Comparison of ENCODE assay signal across 16 cellular contexts in the genomic region with DNA sequence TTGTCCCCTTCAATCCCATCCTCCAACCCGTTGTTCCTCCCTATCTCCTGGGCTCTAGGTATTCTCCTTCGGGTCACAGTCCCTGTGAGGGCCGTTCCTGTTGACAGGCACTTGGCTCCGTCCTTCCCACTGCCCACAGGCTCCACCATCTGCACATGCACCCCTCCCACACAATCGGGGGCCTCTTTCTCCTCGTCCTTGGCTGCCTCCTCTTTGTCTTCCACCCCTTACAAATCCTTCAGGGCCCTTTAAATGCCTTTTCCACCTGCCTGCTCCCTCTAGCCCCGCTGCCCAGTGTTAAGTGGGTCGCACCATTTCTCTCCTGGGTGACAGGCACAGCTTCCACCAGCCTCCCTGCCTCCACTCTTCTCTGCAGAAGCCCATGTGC. TPM values are rescaled to one million over a fixed set of nuclear protein-coding genes. Genes with fewer than 3 reads are reported as not detected.
DNase-seq lines count a peak whose midpoint lies in the region; ATAC-seq and TF ChIP-seq lines count a peak whose summit lies in the region.
"Had no signal": no experiment of that assay in that cellular context is flagged by ENCODE, and none has a peak within 500 bp of the region (broad histone marks: within the 10 kb centered on the region; RNA-seq: fewer than 3 reads in every experiment).

No MANE protein-coding gene starts in this region.

- TF ChIP-seq CTCF in activated CD8-positive, alpha-beta T cell treated with anti-CD3 and anti-CD28 coated beads for 36 hours (IDR thresholded peaks at IDR 0.05) = no peak
- no peak for TF ChIP-seq CTCF in IMR-90 (conservative IDR thresholded peaks at IDR 0.05; ENCODE audit: low read depth, low read length)
- no peak for TF ChIP-seq CTCF in neural crest cell (conservative IDR thresholded peaks at IDR 0.05)
- no peak for TF ChIP-seq CTCF in Peyer's patch (IDR thresholded peaks at IDR 0.05)
- TF ChIP-seq CTCF in GM10248 (IDR thresholded peaks at IDR 0.05; ENCODE audit: control extremely low read depth, extremely low read depth, low read depth, missing control alignments) = no peak

- H3K4me3 Mint-ChIP-seq in activated CD8-positive, alpha-beta T cell treated with anti-CD3 and anti-CD28 coated beads, Interleukin-2, amount 10 ng/mL, durations not matched to agents 7 days and 5 days = no peak overlapping the region
- H3K4me3 Mint-ChIP-seq in activated CD8-positive, alpha-beta T cell treated with anti-CD3 and anti-CD28 coated beads for 36 hours = no peak overlapping the region
- no peak overlapping the region for H3K4me3 Mint-ChIP-seq in activated T-helper 2 cell treated with anti-CD3 and anti-CD28 coated beads, Interferon-gamma antibody, Interleukin-2, Interleukin-4, amounts not matched to agents 10 μg/mL and 5 μg/mL and 100 μg/mL, durations not matched to agents 14 hours and 24 hours and 36 hours (ENCODE audit: low read depth)
- no peak overlapping the region for H3K4me3 Mint-ChIP-seq in neural crest cell

- in situ Hi-C loops in IMR-90 (cut with MboI; ENCODE audit: low sequenced_read_pairs) = loop anchor here (25.0 kb wide), 1 partner anchor 939 kb away; no protein-coding TSS in a partner anchor

- dilution Hi-C loops in IMR-90 (cut with HindIII; ENCODE audit: low sequenced_read_pairs, unreplicated experiment) = no loop called here

- H3K23ac ChIP-seq in IMR-90 (ENCODE audit: low read depth, low read length) = no peak overlapping the region

- H2AFZ ChIP-seq in IMR-90 (replicated peaks; ENCODE audit: low read length, poor library complexity) = no peak overlapping the region

- no peak for ATAC-seq in activated CD8-positive, alpha-beta T cell treated with anti-CD3 and anti-CD28 coated beads, Interleukin-2, amount 10 ng/mL, durations not matched to agents 7 days and 5 days
- ATAC-seq in activated CD8-positive, alpha-beta T cell treated with anti-CD3 and anti-CD28 coated beads for 36 hours = no peak
- ATAC-seq in IMR-90 (ENCODE audit: low read depth) = no peak
- ATAC-seq: HepG2 had no signal

- H3K27ac ChIP-seq in IMR-90 (ENCODE audit: insufficient read depth, low read length) (no peak overlapping the region), Peyer's patch (peak overlapping the region in 1 of 4 donors; percentile 10)
- H3K27ac ChIP-seq: right atrium auricular region had no signal

- BruUV-seq in IMR-90 (replicated peaks; lab: Mats Ljungman, UMichigan) = no TSS peak

- no peak overlapping the region for H4K5ac ChIP-seq in IMR-90 (ENCODE audit: low read depth, low read length)

- H3K9me3 ChIP-seq in IMR-90 (ENCODE audit: control insufficient read depth, insufficient read depth, low read length) = no peaks in the 10 kb centered on the region; the same call in 1 of the 2 replicates
- no peaks in the 10 kb centered on the region for H3K9me3 ChIP-seq in Peyer's patch

- DNase-seq in activated CD8-positive, alpha-beta T cell treated with anti-CD3 and anti-CD28 coated beads, Interleukin-2, amount 10 ng/mL, durations not matched to agents 7 days and 5 days = no peak
- DNase-seq in activated CD8-positive, alpha-beta T cell treated with anti-CD3 and anti-CD28 coated beads for 36 hours = no peak
- no peak for DNase-seq in IMR-90
- no peak for DNase-seq in activated T-helper 2 cell treated with anti-CD3 and anti-CD28 coated beads, Interferon-gamma antibody, Interleukin-2, Interleukin-4, amounts not matched to agents 10 μg/mL and 5 μg/mL and 100 μg/mL, durations not matched to agents 14 hours and 24 hours and 36 hours (ENCODE audit: low spot score)
- DNase-seq in neural crest cell (ENCODE audit: low read depth, low spot score) = no peak
- DNase-seq in NCI-H774 (lab: John Stamatoyannopoulos, UW) = no peak
- no peak for DNase-seq in Peyer's patch
- DNase-seq in GM10248 (ENCODE audit: extremely low spot score) = no peak
- DNase-seq: dorsolateral prefrontal cortex; NCI-H2081; NK-92 treated with Interleukin-12 subunit alpha and Interleukin-12 subunit beta, amount 100 ng/mL, for 24 hours; stimulated activated CD4-positive, alpha-beta T cell treated with anti-CD3 and anti-CD28 coated beads, Interleukin-4, amount 100 ng/mL, for 24 hours had no signal

- no peak overlapping the region; a peak in 2 of 4 replicates for H4K8ac ChIP-seq in IMR-90 (ENCODE audit: low read depth in 2 of 2, low read length in 2 of 2)

- H3K4me1 Mint-ChIP-seq in activated CD8-positive, alpha-beta T cell treated with anti-CD3 and anti-CD28 coated beads, Interleukin-2, amount 10 ng/mL, durations not matched to agents 7 days and 5 days (ENCODE audit: low read depth) = peaks cover 44% of the 10 kb centered on the region
- H3K4me1 Mint-ChIP-seq in activated CD8-positive, alpha-beta T cell treated with anti-CD3 and anti-CD28 coated beads for 36 hours (ENCODE audit: low read depth) = peaks cover 42% of the 10 kb centered on the region
- peaks cover 23% of the 10 kb centered on the region for H3K4me1 Mint-ChIP-seq in activated T-helper 2 cell treated with anti-CD3 and anti-CD28 coated beads, Interferon-gamma antibody, Interleukin-2, Interleukin-4, amounts not matched to agents 10 μg/mL and 5 μg/mL and 100 μg/mL, durations not matched to agents 14 hours and 24 hours and 36 hours (ENCODE audit: low read depth)
- H3K4me1 Mint-ChIP-seq in neural crest cell = peaks cover 22% of the 10 kb centered on the region

- H3K9me3 Mint-ChIP-seq in activated CD8-positive, alpha-beta T cell treated with anti-CD3 and anti-CD28 coated beads, Interleukin-2, amount 10 ng/mL, durations not matched to agents 7 days and 5 days (ENCODE audit: insufficient read depth) = peaks cover 5% of the 10 kb centered on the region
- no peaks in the 10 kb centered on the region for H3K9me3 Mint-ChIP-seq in activated CD8-positive, alpha-beta T cell treated with anti-CD3 and anti-CD28 coated beads for 36 hours
- H3K9me3 Mint-ChIP-seq in activated T-helper 2 cell treated with anti-CD3 and anti-CD28 coated beads, Interferon-gamma antibody, Interleukin-2, Interleukin-4, amounts not matched to agents 10 μg/mL and 5 μg/mL and 100 μg/mL, durations not matched to agents 14 hours and 24 hours and 36 hours = no peaks in the 10 kb centered on the region
- peaks cover 5% of the 10 kb centered on the region for H3K9me3 Mint-ChIP-seq in neural crest cell
- H3K9me3 Mint-ChIP-seq: stimulated activated naive CD8-positive, alpha-beta T cell treated with anti-CD3 and anti-CD28 coated beads, Interleukin-15, Interleukin-2, amounts not matched to agents 100 ng/mL and 50 ng/mL, for 24 hours had no signal

- peak overlapping the region; percentile 81 for H3K4ac ChIP-seq in IMR-90 (ENCODE audit: low read depth, low read length)

- H2AK5ac ChIP-seq in IMR-90 (ENCODE audit: low read depth, low read length) = peak overlapping the region; percentile 97; the same call in 1 of the 2 replicates

- H3K36me3 Mint-ChIP-seq in activated CD8-positive, alpha-beta T cell treated with anti-CD3 and anti-CD28 coated beads, Interleukin-2, amount 10 ng/mL, durations not matched to agents 7 days and 5 days (ENCODE audit: low read depth) = peaks cover 4% of the 10 kb centered on the region
- H3K36me3 Mint-ChIP-seq in activated CD8-positive, alpha-beta T cell treated with anti-CD3 and anti-CD28 coated beads for 36 hours (ENCODE audit: low read depth) = no peaks in the 10 kb centered on the region
- no peaks in the 10 kb centered on the region for H3K36me3 Mint-ChIP-seq in activated T-helper 2 cell treated with anti-CD3 and anti-CD28 coated beads, Interferon-gamma antibody, Interleukin-2, Interleukin-4, amounts not matched to agents 10 μg/mL and 5 μg/mL and 100 μg/mL, durations not matched to agents 14 hours and 24 hours and 36 hours (ENCODE audit: low read depth)
- H3K36me3 Mint-ChIP-seq in neural crest cell (ENCODE audit: low read depth) = peaks cover 4% of the 10 kb centered on the region

- peak overlapping the region; percentile 65 for H2AK9ac ChIP-seq in IMR-90 (replicated peaks; ENCODE audit: low read depth, low read length, poor library complexity)

- no peaks in the 10 kb centered on the region; the same call in 1 of the 2 replicates for H4K20me1 ChIP-seq in IMR-90 (ENCODE audit: insufficient read depth, low read length)

- no peak for TF ChIP-seq RAD21 in IMR-90 (IDR thresholded peaks at IDR 0.05; ENCODE audit: low read length)

- no peak for TF ChIP-seq POLR2A in IMR-90 (IDR thresholded peaks at IDR 0.05; ENCODE audit: low read depth, low read length)
- no peak for TF ChIP-seq POLR2A in Peyer's patch (IDR thresholded peaks at IDR 0.05)

- H3K4me2 ChIP-seq in IMR-90 (ENCODE audit: low read depth, low read length) = no peak overlapping the region

- POLR2A ChIA-PET in activated CD8-positive, alpha-beta T cell treated with anti-CD3 and anti-CD28 coated beads, Interleukin-2, amount 10 ng/mL, durations not matched to agents 7 days and 5 days (lab: Charles Lee) = no interaction called here
- POLR2A ChIA-PET in activated CD8-positive, alpha-beta T cell treated with anti-CD3 and anti-CD28 coated beads for 36 hours (lab: Charles Lee) = interaction anchor here (1.1 to 1.5 kb wide), 3 partner anchors 21 to 47 kb away, joined by 3 to 5 read pairs (median 4); a partner anchor contains a TSS
- POLR2A ChIA-PET in IMR-90 (lab: Charles Lee; ENCODE audit: unreplicated experiment) (no interaction called here), GM10248 (lab: Yijun Ruan, JAX) (no interaction called here)

- H2BK120ac ChIP-seq in IMR-90 (ENCODE audit: low read depth, low read length) = peak overlapping the region; percentile 74; the same call in 1 of the 2 replicates

- CTCF ChIA-PET in activated CD8-positive, alpha-beta T cell treated with anti-CD3 and anti-CD28 coated beads, Interleukin-2, amount 10 ng/mL, durations not matched to agents 7 days and 5 days (lab: Charles Lee) = no interaction called here
- CTCF ChIA-PET in activated CD8-positive, alpha-beta T cell treated with anti-CD3 and anti-CD28 coated beads for 36 hours (lab: Charles Lee) = no interaction called here
- CTCF ChIA-PET in IMR-90 (lab: Yijun Ruan, JAX) = no interaction called here
- CTCF ChIA-PET in GM10248 (lab: Yijun Ruan, JAX) = no interaction called here

- intact Hi-C loops in activated CD8-positive, alpha-beta T cell treated with anti-CD3 and anti-CD28 coated beads for 36 hours (cut with micrococcal nuclease) = no loop called here
- intact Hi-C loops in IMR-90 (cut with micrococcal nuclease) = loop anchor here (2.0 kb wide), 1 partner anchor 73 kb away; no protein-coding TSS in a partner anchor
- intact Hi-C loops in activated T-helper 2 cell treated with anti-CD3 and anti-CD28 coated beads, Interferon-gamma antibody, Interleukin-2, Interleukin-4, amounts not matched to agents 10 μg/mL and 5 μg/mL and 100 μg/mL, durations not matched to agents 14 hours and 24 hours and 36 hours (cut with micrococcal nuclease) = no loop called here

- H3K4me1 ChIP-seq in IMR-90 (ENCODE audit: control insufficient read depth, insufficient read depth, low read length) (peaks cover 9% of the 10 kb centered on the region; the same call in 1 of the 2 replicates), Peyer's patch (peaks cover 0 to 8% (median 0%) of the 10 kb centered on the region in 4 donors)

- peak overlapping the region; percentile 80; the same call in 2 of the 3 replicates for H2BK15ac ChIP-seq in IMR-90 (ENCODE audit: low read depth, low read length)

- peaks cover 4% of the 10 kb centered on the region for H3K9me1 ChIP-seq in IMR-90 (ENCODE audit: insufficient read depth, low read length)

- H3K79me1 ChIP-seq in IMR-90 (ENCODE audit: low read depth in 1 of 2, low read length in 2 of 2) = no peaks in the 10 kb centered on the region

- H2BK20ac ChIP-seq in IMR-90 (ENCODE audit: low read depth, low read length) = peak overlapping the region; percentile 43; the same call in 1 of the 2 replicates

- H2BK5ac ChIP-seq in IMR-90 (ENCODE audit: low read depth, low read length, poor library complexity, severe bottlenecking) = no peak overlapping the region

- H3K4me3 ChIP-seq in IMR-90 (ENCODE audit: insufficient read depth, low read depth, low read length) (no peak overlapping the region), Peyer's patch (no peak overlapping the region)
- H3K4me3 ChIP-seq: dorsolateral prefrontal cortex, right atrium auricular region had no signal

- H3K18ac ChIP-seq in IMR-90 (ENCODE audit: low read depth, low read length) = no peak overlapping the region

- H3K9ac ChIP-seq in IMR-90 (ENCODE audit: low read depth, low read length) = no peak overlapping the region

- H3K36me3 ChIP-seq in IMR-90 (ENCODE audit: control insufficient read depth, insufficient read depth, low read length) (no peaks in the 10 kb centered on the region), Peyer's patch (no peaks in the 10 kb centered on the region)
- H3K36me3 ChIP-seq: right atrium auricular region had no signal

- WGBS in IMR-90 (ENCODE audit: extremely low coverage in 2 of 2, insufficient read length in 1 of 2), 2 experiments = 50% methylated on average over 5 of the region's 8 CpGs; no CpG with 5 or more reads in 1 of the 2 experiments

- peaks cover 6% of the 10 kb centered on the region for H3K27me3 Mint-ChIP-seq in activated CD8-positive, alpha-beta T cell treated with anti-CD3 and anti-CD28 coated beads, Interleukin-2, amount 10 ng/mL, durations not matched to agents 7 days and 5 days (ENCODE audit: low read depth)
- H3K27me3 Mint-ChIP-seq in activated CD8-positive, alpha-beta T cell treated with anti-CD3 and anti-CD28 coated beads for 36 hours = no peaks in the 10 kb centered on the region
- H3K27me3 Mint-ChIP-seq in activated T-helper 2 cell treated with anti-CD3 and anti-CD28 coated beads, Interferon-gamma antibody, Interleukin-2, Interleukin-4, amounts not matched to agents 10 μg/mL and 5 μg/mL and 100 μg/mL, durations not matched to agents 14 hours and 24 hours and 36 hours (ENCODE audit: low read depth) = peaks cover 1% of the 10 kb centered on the region
- no peaks in the 10 kb centered on the region for H3K27me3 Mint-ChIP-seq in neural crest cell (ENCODE audit: low read depth)
- H3K27me3 Mint-ChIP-seq: stimulated activated naive CD8-positive, alpha-beta T cell treated with anti-CD3 and anti-CD28 coated beads, Interleukin-15, Interleukin-2, amounts not matched to agents 100 ng/mL and 50 ng/mL, for 24 hours had no signal

- no peak overlapping the region for H3K56ac ChIP-seq in IMR-90 (ENCODE audit: extremely low read depth, insufficient read depth, low read length)

- no peak overlapping the region for H4K91ac ChIP-seq in IMR-90 (ENCODE audit: insufficient read depth, low read depth, low read length)

- H3K27ac Mint-ChIP-seq in activated CD8-positive, alpha-beta T cell treated with anti-CD3 and anti-CD28 coated beads, Interleukin-2, amount 10 ng/mL, durations not matched to agents 7 days and 5 days = peak overlapping the region; percentile 66
- no peak overlapping the region for H3K27ac Mint-ChIP-seq in activated CD8-positive, alpha-beta T cell treated with anti-CD3 and anti-CD28 coated beads for 36 hours
- H3K27ac Mint-ChIP-seq in activated T-helper 2 cell treated with anti-CD3 and anti-CD28 coated beads, Interferon-gamma antibody, Interleukin-2, Interleukin-4, amounts not matched to agents 10 μg/mL and 5 μg/mL and 100 μg/mL, durations not matched to agents 14 hours and 24 hours and 36 hours = peak overlapping the region; percentile 55
- H3K27ac Mint-ChIP-seq in neural crest cell (ENCODE audit: unreplicated experiment) = peak overlapping the region; percentile 87
- H3K27ac Mint-ChIP-seq: stimulated activated naive CD8-positive, alpha-beta T cell treated with anti-CD3 and anti-CD28 coated beads, Interleukin-15, Interleukin-2, amounts not matched to agents 100 ng/mL and 50 ng/mL, for 24 hours had no signal

- H3K27me3 ChIP-seq in IMR-90 (ENCODE audit: control insufficient read depth, insufficient read depth, low read length) (peaks cover 3% of the 10 kb centered on the region), Peyer's patch (no peaks in the 10 kb centered on the region)
- H3K27me3 ChIP-seq: right atrium auricular region had no signal

- H3K14ac ChIP-seq in IMR-90 (replicated peaks; ENCODE audit: low read depth, low read length) = peak overlapping the region; percentile 63; the same call in 1 of the 2 replicates

RNA-seq across cellular contexts. Expression of a gene that starts 2.7 kb away (rescaled TPM):
- not detected for total RNA-seq in activated CD8-positive, alpha-beta T cell treated with anti-CD3 and anti-CD28 coated beads, Interleukin-2, amount 10 ng/mL, durations not matched to agents 7 days and 5 days
- total RNA-seq in activated CD8-positive, alpha-beta T cell treated with anti-CD3 and anti-CD28 coated beads for 36 hours = not detected
- total RNA-seq in IMR-90 (2012; rRNA removed) = not detected in 2 replicates
- not detected in 2 replicates for polyA plus RNA-seq in IMR-90 (2012; rRNA removed)
- polyA plus RNA-seq in IMR-90 (2012; cell fraction: cytosol; rRNA removed) = not detected in 2 replicates
- not detected in 2 replicates for polyA plus RNA-seq in IMR-90 (2012; cell fraction: nucleus; rRNA removed; ENCODE audit: low replicate concordance)
- total RNA-seq in activated T-helper 2 cell treated with anti-CD3 and anti-CD28 coated beads, Interferon-gamma antibody, Interleukin-2, Interleukin-4, amounts not matched to agents 10 μg/mL and 5 μg/mL and 100 μg/mL, durations not matched to agents 14 hours and 24 hours and 36 hours = not detected in 2 replicates
- not detected in 2 replicates for total RNA-seq in neural crest cell
- 1 to 10 TPM in 2 of 4 donors, under 1 TPM in 2; 0.53 to 5.0 (median 1.1) TPM for total RNA-seq in Peyer's patch
- total RNA-seq: activated CD8-positive, alpha-beta memory T cell treated with anti-CD3 and anti-CD28 coated beads for 36 hours; HepG2 had no signal
- polyA plus RNA-seq: HepG2 had no signal

RNA-seq across cellular contexts. Expression of a gene that starts 15.8 kb away (rescaled TPM):
- 1 to 10 TPM; 7.1 to 7.5 TPM for total RNA-seq in activated CD8-positive, alpha-beta T cell treated with anti-CD3 and anti-CD28 coated beads, Interleukin-2, amount 10 ng/mL, durations not matched to agents 7 days and 5 days
- 1 to 10 TPM; 2.1 to 2.2 TPM for total RNA-seq in activated CD8-positive, alpha-beta T cell treated with anti-CD3 and anti-CD28 coated beads for 36 hours
- 0.36 and 0.56 TPM in 2 replicates for total RNA-seq in IMR-90 (2012; rRNA removed)
- 1.9 and 2.2 TPM in 2 replicates for polyA plus RNA-seq in IMR-90 (2012; rRNA removed)
- 0.80 and 1.8 TPM in 2 replicates for polyA plus RNA-seq in IMR-90 (2012; cell fraction: cytosol; rRNA removed)
- polyA plus RNA-seq in IMR-90 (2012; cell fraction: nucleus; rRNA removed; ENCODE audit: low replicate concordance) = 1.3 and 2.2 TPM in 2 replicates
- total RNA-seq in activated T-helper 2 cell treated with anti-CD3 and anti-CD28 coated beads, Interferon-gamma antibody, Interleukin-2, Interleukin-4, amounts not matched to agents 10 μg/mL and 5 μg/mL and 100 μg/mL, durations not matched to agents 14 hours and 24 hours and 36 hours = 0.83 and 0.98 TPM in 2 replicates
- total RNA-seq in neural crest cell = 133 and 137 TPM in 2 replicates
- total RNA-seq in Peyer's patch = 1 to 10 TPM; 1.8 to 7.4 (median 4.6) TPM

RNA-seq across cellular contexts. Expression of a gene that starts 24.3 kb away (rescaled TPM):
- 100 to 1,000 TPM; 317 to 324 TPM for total RNA-seq in activated CD8-positive, alpha-beta T cell treated with anti-CD3 and anti-CD28 coated beads, Interleukin-2, amount 10 ng/mL, durations not matched to agents 7 days and 5 days
- 100 to 1,000 TPM; 128 to 130 TPM for total RNA-seq in activated CD8-positive, alpha-beta T cell treated with anti-CD3 and anti-CD28 coated beads for 36 hours
- total RNA-seq in IMR-90 (2012; rRNA removed) = 0.18 and 0.28 TPM in 2 replicates
- 0.72 and 0.79 TPM in 2 replicates for polyA plus RNA-seq in IMR-90 (2012; rRNA removed)
- 0.11 and 0.22 TPM in 2 replicates for polyA plus RNA-seq in IMR-90 (2012; cell fraction: cytosol; rRNA removed)
- 3.0 and 7.9 TPM in 2 replicates for polyA plus RNA-seq in IMR-90 (2012; cell fraction: nucleus; rRNA removed; ENCODE audit: low replicate concordance)
- total RNA-seq in activated T-helper 2 cell treated with anti-CD3 and anti-CD28 coated beads, Interferon-gamma antibody, Interleukin-2, Interleukin-4, amounts not matched to agents 10 μg/mL and 5 μg/mL and 100 μg/mL, durations not matched to agents 14 hours and 24 hours and 36 hours = 128 and 135 TPM in 2 replicates
- total RNA-seq in neural crest cell = 10.2 and 10.7 TPM in 2 replicates
- 100 to 1,000 TPM in 1 of 4 donors, 10 to 100 TPM in 3; 23.6 to 211 (median 57.6) TPM for total RNA-seq in Peyer's patch

RNA-seq across cellular contexts. Expression of a gene that starts 33.1 kb away (rescaled TPM):
- total RNA-seq in activated CD8-positive, alpha-beta T cell treated with anti-CD3 and anti-CD28 coated beads, Interleukin-2, amount 10 ng/mL, durations not matched to agents 7 days and 5 days = 100 to 1,000 TPM in 1 of 2 experiments, 10 to 100 TPM in 1; 98.9 to 106 TPM
- total RNA-seq in activated CD8-positive, alpha-beta T cell treated with anti-CD3 and anti-CD28 coated beads for 36 hours = 100 to 1,000 TPM; 123 to 136 TPM
- total RNA-seq in IMR-90 (2012; rRNA removed) = 98.6 and 118 TPM in 2 replicates
- 150 and 172 TPM in 2 replicates for polyA plus RNA-seq in IMR-90 (2012; rRNA removed)
- polyA plus RNA-seq in IMR-90 (2012; cell fraction: cytosol; rRNA removed) = 86.7 and 192 TPM in 2 replicates
- 176 and 320 TPM in 2 replicates for polyA plus RNA-seq in IMR-90 (2012; cell fraction: nucleus; rRNA removed; ENCODE audit: low replicate concordance)
- total RNA-seq in activated T-helper 2 cell treated with anti-CD3 and anti-CD28 coated beads, Interferon-gamma antibody, Interleukin-2, Interleukin-4, amounts not matched to agents 10 μg/mL and 5 μg/mL and 100 μg/mL, durations not matched to agents 14 hours and 24 hours and 36 hours = 127 and 128 TPM in 2 replicates
- 116 and 124 TPM in 2 replicates for total RNA-seq in neural crest cell
- 100 to 1,000 TPM in 1 of 4 donors, 10 to 100 TPM in 3; 32.9 to 118 (median 54.1) TPM for total RNA-seq in Peyer's patch

RNA-seq across cellular contexts. Expression of a gene that starts 42.7 kb away (rescaled TPM):
- 10 to 100 TPM; 12.1 to 13.6 TPM for total RNA-seq in activated CD8-positive, alpha-beta T cell treated with anti-CD3 and anti-CD28 coated beads, Interleukin-2, amount 10 ng/mL, durations not matched to agents 7 days and 5 days
- total RNA-seq in activated CD8-positive, alpha-beta T cell treated with anti-CD3 and anti-CD28 coated beads for 36 hours = 10 to 100 TPM; 14.3 to 15.8 TPM
- 0.18 TPM in 1 of 2 replicates, not detected in the other for total RNA-seq in IMR-90 (2012; rRNA removed)
- 0.10 and 0.15 TPM in 2 replicates for polyA plus RNA-seq in IMR-90 (2012; rRNA removed)
- 0.13 TPM in 1 of 2 replicates, not detected in the other for polyA plus RNA-seq in IMR-90 (2012; cell fraction: cytosol; rRNA removed)
- polyA plus RNA-seq in IMR-90 (2012; cell fraction: nucleus; rRNA removed; ENCODE audit: low replicate concordance) = 0.35 and 0.52 TPM in 2 replicates
- 11.4 and 12.4 TPM in 2 replicates for total RNA-seq in activated T-helper 2 cell treated with anti-CD3 and anti-CD28 coated beads, Interferon-gamma antibody, Interleukin-2, Interleukin-4, amounts not matched to agents 10 μg/mL and 5 μg/mL and 100 μg/mL, durations not matched to agents 14 hours and 24 hours and 36 hours
- 11.4 and 11.8 TPM in 2 replicates for total RNA-seq in neural crest cell
- 10 to 100 TPM in 2 of 4 donors, 1 to 10 TPM in 2; 4.9 to 13.3 (median 9.4) TPM for total RNA-seq in Peyer's patch

Comparison
In these comparisons a context has a peak if more than half of its experiments do, and no peak if none do; other contexts are left out.
1. RNA of a gene that starts 15.8 kb away (total RNA-seq): 133 to 137 TPM in neural crest cell; 7.1 to 7.5 TPM in activated CD8-positive, alpha-beta T cell treated with anti-CD3 and anti-CD28 coated beads, Interleukin-2, amount 10 ng/mL, durations not matched to agents 7 days and 5 days, 1.8 to 7.4 TPM in Peyer's patch, 2.1 to 2.2 TPM in activated CD8-positive, alpha-beta T cell treated with anti-CD3 and anti-CD28 coated beads for 36 hours, 0.83 to 0.98 TPM in activated T-helper 2 cell treated with anti-CD3 and anti-CD28 coated beads, Interferon-gamma antibody, Interleukin-2, Interleukin-4, amounts not matched to agents 10 μg/mL and 5 μg/mL and 100 μg/mL, durations not matched to agents 14 hours and 24 hours and 36 hours and 0.36 to 0.56 TPM in IMR-90; every median in the first group is over 10 times any median in the second.